26 cellular contexts compared by ENCODE assay signal in the genomic region with DNA sequence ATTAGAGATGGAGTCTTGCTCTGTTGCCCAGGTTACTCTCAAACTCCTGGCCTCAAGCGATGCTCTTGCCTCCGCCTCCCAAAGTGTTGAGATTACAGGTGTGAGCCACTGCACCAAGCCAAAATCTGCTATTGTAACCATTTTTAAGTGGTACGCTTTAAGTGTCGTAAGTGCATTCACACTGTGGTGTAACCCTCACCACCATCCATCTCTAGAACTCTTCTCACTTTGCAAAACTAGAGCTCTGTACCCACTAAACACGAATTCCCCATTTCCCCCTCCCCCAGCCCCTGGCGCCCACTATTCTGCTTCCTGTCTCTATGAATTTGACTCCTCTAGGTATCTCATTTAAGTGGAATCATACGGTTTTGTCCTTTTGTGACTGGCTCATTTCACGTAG. TPM values are rescaled to one million over a fixed set of nuclear protein-coding genes. Genes with fewer than 3 reads are reported as not detected.
"Had no signal": no experiment of that assay in that cellular context is flagged by ENCODE, and none has a peak within 500 bp of the region (broad histone marks: within the 10 kb centered on the region; RNA-seq: fewer than 3 reads in every experiment).

No MANE protein-coding gene starts in this region.

- H3K4me3 ChIP-seq: PC-9, Peyer's patch, SJCRH30 had no signal

- DNase-seq: IMR-90, Kasumi-1, MM.1S, NCI-H1092 treated with DMSO at 0.1 percent for 48 hours, NCI-H1436, NCI-H187, NCI-H2029, NCI-H2081 treated with DMSO at 0.1 percent for 48 hours, NCI-H2171, NCI-H226, NCI-H446, NCI-H510A, NCI-H524 treated with DMSO at 0.1 percent for 48 hours, NCI-H69, NCI-H774, OCI-M1, PC-9, SHP77 treated with DMSO at 0.1 percent for 48 hours, SJCRH30 had no signal

- ATAC-seq: HepG2, Right ventricle myocardium inferior, SK-N-SH treated with all-trans-retinoic acid at 6 μM for 48 hours had no signal

- H3K36me3 ChIP-seq: Peyer's patch, SJCRH30 had no signal

- H3K27me3 ChIP-seq: Peyer's patch had no signal

- H3K4me1 ChIP-seq: Peyer's patch, SJCRH30 had no signal

- H3K27ac ChIP-seq: KMS-11, PC-9, Peyer's patch, SJCRH30 had no signal

- H3K9me3 ChIP-seq: Peyer's patch, SJCRH30 had no signal

RNA-seq across cellular contexts. Expression of a gene that starts 2.8 kb away (rescaled TPM):
- total RNA-seq: HepG2, HT1080, IMR-90, PC-9, Peyer's patch, Right ventricle myocardium inferior, RPMI7951, SJCRH30 had no signal
